Comparison of ENCODE assay signal across 8 cellular contexts in genomic region chr1:180178511-180179161, GRCh38. TPM values are rescaled to one million over a fixed set of nuclear protein-coding genes. Genes with fewer than 3 reads are reported as not detected.
DNase-seq lines count a peak whose midpoint lies in the region; ATAC-seq and TF ChIP-seq lines count a peak whose summit lies in the region.

No MANE protein-coding gene starts in this region.

- no peaks in the 10 kb centered on the region for H3K27me3 ChIP-seq in WERI-Rb-1 (ENCODE audit: insufficient read depth, low read depth, severe bottlenecking)

- H3K27ac ChIP-seq in WERI-Rb-1: no peak overlapping the region

- H3K4me3 ChIP-seq in WERI-Rb-1 (ENCODE audit: low read depth, low read length) (no peak overlapping the region), cardiac fibroblast (replicated peaks in 1 of 2; ENCODE audit: low read depth in 2 of 2, low read length in 2 of 2) (no peak overlapping the region)

- H3K9me3 ChIP-seq in WERI-Rb-1 (ENCODE audit: severe bottlenecking): no peaks in the 10 kb centered on the region

- ATAC-seq in Right ventricle myocardium superior (ENCODE audit: poor library complexity) (no peak), Right ventricle myocardium inferior (no peak), left colon (peak; percentile 74), GM19328 (IDR thresholded peaks at IDR 0.05; ENCODE audit: unreplicated experiment) (no peak)

- peak; percentile 99 for TF ChIP-seq CTCF in WERI-Rb-1 (IDR thresholded peaks at IDR 0.05; ENCODE audit: low read depth, low read length)
- peak; percentile 98 for TF ChIP-seq CTCF in cardiac fibroblast (IDR thresholded peaks at IDR 0.05; ENCODE audit: low read depth, low read length)

- peak; percentile 77 for DNase-seq in Right ventricle myocardium superior
- DNase-seq in Right ventricle myocardium inferior (ENCODE audit: missing footprints): no peak
- DNase-seq in NCI-H1048 (lab: John Stamatoyannopoulos, UW): peak; percentile 42
- peak; percentile 70 for DNase-seq in WERI-Rb-1
- DNase-seq in cardiac fibroblast (ENCODE audit: low read depth in 2 of 2): peak; percentile 67 to 71
- peak in 1 of 2 donors; percentile 73 for DNase-seq in left colon
- DNase-seq in stimulated activated CD4-positive, alpha-beta T cell treated with anti-CD3 and anti-CD28 coated beads, TNF-alpha, amount 100 ng/mL, for 4 hours (ENCODE audit: low read depth in 3 of 3): peak; percentile 36 to 51 (median 38)

- peaks cover 3% of the 10 kb centered on the region; the same call in 1 of the 2 replicates for H3K36me3 ChIP-seq in WERI-Rb-1

- intact Hi-C loops in Right ventricle myocardium superior (cut with DNase I): loop anchor here (10.0 kb wide), 1 partner anchor 314 kb away; no protein-coding TSS in a partner anchor
- intact Hi-C loops in Right ventricle myocardium inferior (cut with DNase I): loop anchor here (5.0 kb wide), 1 partner anchor 296 kb away; the partner anchor contains the start of gene TOR1AIP1
- intact Hi-C loops in left colon (cut with DNase I, micrococcal nuclease): loop anchor here in 1 of 2 donors (5.0 kb wide), 1 partner anchor 311 kb away; no protein-coding TSS in a partner anchor

RNA-seq across cellular contexts. Expression of gene QSOX1, which starts 24.0 kb away (rescaled TPM):
- total RNA-seq in Right ventricle myocardium superior: 97.8 TPM
- 97.7 TPM for total RNA-seq in Right ventricle myocardium inferior
- total RNA-seq in left colon: 100 to 1,000 TPM; 254 to 280 TPM

RNA-seq across cellular contexts. Expression of gene LHX4, which starts 51.4 kb away (rescaled TPM):
- total RNA-seq in Right ventricle myocardium superior (not detected), Right ventricle myocardium inferior (not detected), left colon (1 to 10 TPM in 1 of 2 donors, under 1 TPM in 1; 0.58 to 1.7 TPM)
